Comparison of ENCODE assay signal across 8 cellular contexts in genomic region chr5:14153932-14154646, GRCh38. TPM values are rescaled to one million over a fixed set of nuclear protein-coding genes. Genes with fewer than 3 reads are reported as not detected.
DNase-seq lines count a peak whose midpoint lies in the region; FAIRE-seq and TF ChIP-seq lines count a peak whose summit lies in the region.

No MANE protein-coding gene starts in this region.

- H3K9me3 Mint-ChIP-seq in glutamatergic neuron (ENCODE audit: unreplicated experiment) = peaks cover 2% of the 10 kb centered on the region

- peaks cover under 1% of the 10 kb centered on the region for H3K27me3 Mint-ChIP-seq in glutamatergic neuron (ENCODE audit: unreplicated experiment)

- H3K4me1 Mint-ChIP-seq in glutamatergic neuron (ENCODE audit: low read depth, unreplicated experiment) = peaks cover 44% of the 10 kb centered on the region

- H3K4me3 Mint-ChIP-seq in glutamatergic neuron (ENCODE audit: unreplicated experiment) = peak overlapping the region; percentile 44

- TF ChIP-seq CTCF in AG10803 (conservative IDR thresholded peaks at IDR 0.05; ENCODE audit: low read length) (no peak), glutamatergic neuron (IDR thresholded peaks at IDR 0.05; ENCODE audit: partially characterized antibody, unreplicated experiment) (no peak)

- H3K4me3 ChIP-seq in AG10803 (ENCODE audit: low read length) = peak overlapping the region; percentile 39

- FAIRE-seq in RCC 7860 (lab: Jason Lieb, UNC) = peak; percentile 83

- peak overlapping the region; percentile 72 for H3K27ac Mint-ChIP-seq in glutamatergic neuron (ENCODE audit: unreplicated experiment)

- DNase-seq in AG10803 (ENCODE audit: low read depth) (peak; percentile 79), H4 (ENCODE audit: low spot score) (peak; percentile 83), RCC 7860 (ENCODE audit: low spot score) (peak; percentile 82), glutamatergic neuron (no peak), pulmonary artery endothelial cell (ENCODE audit: low read depth, low spot score) (peak; percentile 68), T1000 (lab: John Stamatoyannopoulos, UW) (no peak), GM19240 (ENCODE audit: insufficient read length, low spot score) (no peak)
- DNase-seq in effector CD8-positive, alpha-beta T cell (lab: John Stamatoyannopoulos, UW) = no peak

- no peaks in the 10 kb centered on the region for H3K36me3 Mint-ChIP-seq in glutamatergic neuron (ENCODE audit: unreplicated experiment)

RNA-seq across cellular contexts. Expression of gene TRIO, which starts 10.9 kb away (rescaled TPM):
- 38.2 and 50.9 TPM in 2 replicates for total RNA-seq in H4 (2014; rRNA removed; shearing (Covaris generic))
- total RNA-seq in glutamatergic neuron (ENCODE audit: unreplicated experiment) (281 TPM), pulmonary artery endothelial cell (144 and 194 TPM in 2 replicates)

Comparison
In these comparisons a context has a peak if more than half of its experiments do, and no peak if none do; other contexts are left out.
1. DNase-seq: peak in AG10803 (single experiment), H4 (single experiment), RCC 7860 (single experiment) and pulmonary artery endothelial cell (single experiment); none in glutamatergic neuron (single experiment), effector CD8-positive, alpha-beta T cell (single experiment), T1000 (single experiment) and GM19240 (single experiment).